ENCODE assay signal across 15 cellular contexts in genomic region chr7:129394982-129395906, GRCh38.
"Had no signal": no experiment of that assay in that cellular context is flagged by ENCODE, and none has a peak within 500 bp of the region (broad histone marks: within the 10 kb centered on the region; RNA-seq: fewer than 3 reads in every experiment).

No MANE protein-coding gene starts in this region.

- H3K36me3 ChIP-seq: uterus had no signal

- ATAC-seq: activated CD8-positive, alpha-beta T cell treated with anti-CD3 and anti-CD28 coated beads for 36 hours; activated naive CD8-positive, alpha-beta T cell treated with anti-CD3 and anti-CD28 coated beads, Interleukin-2, amount 50 U/mL, for 24 hours had no signal

- H3K27me3 ChIP-seq: thyroid gland, uterus had no signal

- H3K4me3 ChIP-seq: skin epidermis, thyroid gland, uterus had no signal

- H3K4me1 ChIP-seq: uterus had no signal

- H3K9me3 ChIP-seq: thyroid gland, uterus had no signal

- DNase-seq: activated CD8-positive, alpha-beta memory T cell treated with anti-CD3 and anti-CD28 coated beads, Interleukin-2, amount 50 U/mL, for 4 hours; activated CD8-positive, alpha-beta T cell treated with anti-CD3 and anti-CD28 coated beads for 36 hours; activated naive CD4-positive, alpha-beta T cell; activated naive CD8-positive, alpha-beta T cell treated with anti-CD3 and anti-CD28 coated beads, Interleukin-2, amount 50 U/mL, for 24 hours; central memory CD4-positive, alpha-beta T cell; cortex of kidney; effector memory CD4-positive, alpha-beta T cell; hypothalamus; mesendoderm; nephron progenitor cell; stimulated activated CD4-positive, alpha-beta T cell treated with anti-CD3 and anti-CD28 coated beads, Interleukin-4, amount 100 ng/mL, for 4 hours; thyroid gland; uterus had no signal

- H3K27ac ChIP-seq: epithelial cell of prostate, skin epidermis, uterus had no signal
